Comparison of ENCODE assay signal across 20 cellular contexts in genomic region chr1:247337250-247337746, GRCh38. TPM values are rescaled to one million over a fixed set of nuclear protein-coding genes. Genes with fewer than 3 reads are reported as not detected.
DNase-seq lines count a peak whose midpoint lies in the region; ATAC-seq and TF ChIP-seq lines count a peak whose summit lies in the region.
"Had no signal": no experiment of that assay in that cellular context is flagged by ENCODE, and none has a peak within 500 bp of the region (broad histone marks: within the 10 kb centered on the region; RNA-seq: fewer than 3 reads in every experiment).

No MANE protein-coding gene starts in this region.

- H3K4ac ChIP-seq in mesenchymal stem cell (ENCODE audit: low read depth in 1 of 2, low read length in 2 of 2), result no peak overlapping the region

- H2BK12ac ChIP-seq in mesenchymal stem cell (ENCODE audit: low read length in 2 of 2), result no peak overlapping the region

- POLR2A ChIA-PET in Caco-2 (lab: Charles Lee) (no interaction called here), HEK293 (lab: Yijun Ruan, JAX) (no interaction called here)

- CTCF ChIA-PET in Caco-2 (lab: Charles Lee), result no interaction called here
- CTCF ChIA-PET in HEK293 (lab: Yijun Ruan, JAX), result interaction anchor here (0.7 kb wide), 1 partner anchor 46 kb away, joined by 3 read pairs; no protein-coding TSS in a partner anchor

- H2AK5ac ChIP-seq in mesenchymal stem cell (ENCODE audit: low read length, severe bottlenecking), result no peak overlapping the region

- H3K18ac ChIP-seq in mesenchymal stem cell (ENCODE audit: low read depth in 1 of 2, low read length in 2 of 2), result no peak overlapping the region

- H3K27ac Mint-ChIP-seq in Caco-2 (ENCODE audit: unreplicated experiment), result peak overlapping the region; percentile 66
- H3K27ac Mint-ChIP-seq in chondrocyte (ENCODE audit: unreplicated experiment), result peak overlapping the region; percentile 62
- H3K27ac Mint-ChIP-seq: activated CD4-positive, alpha-beta T cell treated with anti-CD3 and anti-CD28 coated beads, Interleukin-2, amount 10 ng/mL, durations not matched to agents 7 days and 5 days; dendritic cell treated with granulocyte-macrophage colony-stimulating factor and Interleukin-4, amounts not matched to agents 40 ng/mL and 50 ng/mL, for 4 days; memory B cell; natural killer cell had no signal

- H3K27ac ChIP-seq in HEK293 (ENCODE audit: extremely low read depth, low read depth, low read length), result no peak overlapping the region
- H3K27ac ChIP-seq in mesenchymal stem cell (ENCODE audit: low read length, poor library complexity, severe bottlenecking), result no peak overlapping the region
- no peak overlapping the region for H3K27ac ChIP-seq in gastrocnemius medialis
- H3K27ac ChIP-seq: psoas muscle, RWPE1, spleen, suprapubic skin had no signal

- no peak for TF ChIP-seq POLR2A in gastrocnemius medialis (IDR thresholded peaks at IDR 0.05)

- no peak overlapping the region for H3K14ac ChIP-seq in mesenchymal stem cell (ENCODE audit: low read length in 2 of 2)

- peaks cover 38% of the 10 kb centered on the region for H3K36me3 Mint-ChIP-seq in Caco-2 (ENCODE audit: insufficient read depth, unreplicated experiment)
- H3K36me3 Mint-ChIP-seq in chondrocyte (ENCODE audit: low read depth), result peaks cover 16% of the 10 kb centered on the region
- H3K36me3 Mint-ChIP-seq: memory B cell, natural killer cell had no signal

- H2BK5ac ChIP-seq in mesenchymal stem cell (ENCODE audit: low read depth, low read length, poor library complexity, severe bottlenecking), result no peak overlapping the region

- ATAC-seq in gastrocnemius medialis (no peak), mucosa of descending colon (no peak)
- ATAC-seq: GM12878, natural killer cell, psoas muscle had no signal

- H2BK15ac ChIP-seq in mesenchymal stem cell (ENCODE audit: low read depth, poor library complexity, severe bottlenecking), result no peak overlapping the region

- H3K4me1 Mint-ChIP-seq in Caco-2 (ENCODE audit: low read depth, unreplicated experiment) (peaks cover 33% of the 10 kb centered on the region), chondrocyte (ENCODE audit: low read depth) (peaks cover 58% of the 10 kb centered on the region)

- no peak overlapping the region for H2AFZ ChIP-seq in mesenchymal stem cell (ENCODE audit: low read depth, low read length)

- H3K4me3 Mint-ChIP-seq in Caco-2 (ENCODE audit: unreplicated experiment), result no peak overlapping the region
- no peak overlapping the region for H3K4me3 Mint-ChIP-seq in chondrocyte (ENCODE audit: unreplicated experiment)
- H3K4me3 Mint-ChIP-seq: activated CD4-positive, alpha-beta T cell treated with anti-CD3 and anti-CD28 coated beads, Interleukin-2, amount 10 ng/mL, durations not matched to agents 7 days and 5 days; dendritic cell treated with granulocyte-macrophage colony-stimulating factor and Interleukin-4, amounts not matched to agents 40 ng/mL and 50 ng/mL, for 4 days; memory B cell; natural killer cell had no signal

- DNase-seq in Caco-2, result no peak
- DNase-seq in chondrocyte (ENCODE audit: low spot score), result no peak
- no peak for DNase-seq in mesenchymal stem cell
- DNase-seq in stimulated activated CD4-positive, alpha-beta T cell treated with anti-CD3 and anti-CD28 coated beads, Interleukin-1b, Interleukin-23, amount 100 ng/mL, for 48 hours, result no peak
- no peak for DNase-seq in NCI-H128 (lab: John Stamatoyannopoulos, UW; ENCODE audit: unreplicated experiment)
- DNase-seq in gastrocnemius medialis, result no peak
- no peak for DNase-seq in mucosa of descending colon
- DNase-seq: activated CD4-positive, alpha-beta T cell treated with anti-CD3 and anti-CD28 coated beads, Interleukin-2, amount 10 ng/mL, durations not matched to agents 7 days and 5 days; GF-D8; natural killer cell; NCI-H1436 treated with DMSO at 0.1 percent for 48 hours; psoas muscle; SW 1271 had no signal

- no peak overlapping the region for H3K23ac ChIP-seq in mesenchymal stem cell (ENCODE audit: low read length in 2 of 2)

- H3K27me3 Mint-ChIP-seq in Caco-2 (ENCODE audit: insufficient read depth, unreplicated experiment) (no peaks in the 10 kb centered on the region), chondrocyte (ENCODE audit: low read depth) (no peaks in the 10 kb centered on the region)
- H3K27me3 Mint-ChIP-seq: activated CD4-positive, alpha-beta T cell treated with anti-CD3 and anti-CD28 coated beads, Interleukin-2, amount 10 ng/mL, durations not matched to agents 7 days and 5 days; memory B cell had no signal

- WGBS in mesenchymal stem cell, result 90% methylated on average over 10 of the region's 10 CpGs

- in situ Hi-C loops in gastrocnemius medialis (cut with MboI; ENCODE audit: low sequenced_read_pairs in 4 of 4), result no loop called here

- H3K9me3 Mint-ChIP-seq in Caco-2 (ENCODE audit: unreplicated experiment) (no peaks in the 10 kb centered on the region), chondrocyte (ENCODE audit: low read depth) (no peaks in the 10 kb centered on the region)
- H3K9me3 Mint-ChIP-seq: activated CD4-positive, alpha-beta T cell treated with anti-CD3 and anti-CD28 coated beads, Interleukin-2, amount 10 ng/mL, durations not matched to agents 7 days and 5 days; dendritic cell treated with granulocyte-macrophage colony-stimulating factor and Interleukin-4, amounts not matched to agents 40 ng/mL and 50 ng/mL, for 4 days; memory B cell; natural killer cell had no signal

- no peak overlapping the region for H2BK120ac ChIP-seq in mesenchymal stem cell (ENCODE audit: low read depth, low read length)

- TF ChIP-seq CTCF in Caco-2 (IDR thresholded peaks at IDR 0.05; ENCODE audit: insufficient read depth in 1 of 2, low read depth in 1 of 2, low read length in 1 of 2, severe bottlenecking in 1 of 2, unreplicated experiment in 1 of 2) (no peak), HEK293 (tag by site-specific recombination; IDR thresholded peaks at IDR 0.05) (no peak), chondrocyte (IDR thresholded peaks at IDR 0.05) (no peak), gastrocnemius medialis (IDR thresholded peaks at IDR 0.05 in 4 of 5, conservative IDR thresholded peaks at IDR 0.05 in 1 of 5) (no peak), mucosa of descending colon (IDR thresholded peaks at IDR 0.05) (no peak)

- H4K91ac ChIP-seq in mesenchymal stem cell (ENCODE audit: low read length), result peak overlapping the region; percentile 31

- H3K4me1 ChIP-seq in Caco-2 (peaks cover 7% of the 10 kb centered on the region), HEK293 (ENCODE audit: control insufficient read depth, insufficient read depth, low read length) (no peaks in the 10 kb centered on the region), mesenchymal stem cell (ENCODE audit: control insufficient read depth, insufficient read depth, low read depth, low read length) (peaks cover 34% of the 10 kb centered on the region), gastrocnemius medialis (peaks cover 11 to 12% of the 10 kb centered on the region in 2 donors), mucosa of descending colon (ENCODE audit: low read depth) (peaks cover 5% of the 10 kb centered on the region)

- H3K9ac ChIP-seq in mesenchymal stem cell (ENCODE audit: low read length), result no peak overlapping the region

- no TSS peak for BruUV-seq in Caco-2 (replicated peaks; lab: Mats Ljungman, UMichigan)

- peak overlapping the region; percentile 19 for H4K8ac ChIP-seq in mesenchymal stem cell (ENCODE audit: low read length)

- no peaks in the 10 kb centered on the region for H3K27me3 ChIP-seq in Caco-2 (replicated peaks; ENCODE audit: control insufficient read depth, insufficient read depth, low read length)
- no peaks in the 10 kb centered on the region for H3K27me3 ChIP-seq in mesenchymal stem cell (ENCODE audit: control insufficient read depth in 1 of 2, insufficient read depth in 1 of 2, low read length in 2 of 2)
- H3K27me3 ChIP-seq in gastrocnemius medialis, result no peaks in the 10 kb centered on the region
- H3K27me3 ChIP-seq: suprapubic skin had no signal

- H3K36me3 ChIP-seq in Caco-2 (ENCODE audit: control insufficient read depth, insufficient read depth, low read length) (no peaks in the 10 kb centered on the region; the same call in 1 of the 2 replicates), HEK293 (ENCODE audit: control insufficient read depth in 2 of 2, insufficient read depth in 1 of 2, low read length in 2 of 2) (peaks cover 0 to 23% of the 10 kb centered on the region in 2 experiments; a peak in 1 of 3 replicates), mesenchymal stem cell (ENCODE audit: control insufficient read depth in 1 of 2, insufficient read depth in 2 of 2, low read depth in 1 of 2, low read length in 2 of 2) (peaks cover 13 to 42% of the 10 kb centered on the region in 2 experiments), gastrocnemius medialis (no peaks in the 10 kb centered on the region), mucosa of descending colon (ENCODE audit: low read depth) (no peaks in the 10 kb centered on the region)
- H3K36me3 ChIP-seq: spleen, suprapubic skin had no signal

- no peak overlapping the region for H3K4me3 ChIP-seq in Caco-2 (ENCODE audit: low read depth, low read length)
- H3K4me3 ChIP-seq in HEK293 (ENCODE audit: low read depth, low read length), result no peak overlapping the region
- H3K4me3 ChIP-seq in mesenchymal stem cell (ENCODE audit: insufficient read depth in 1 of 2, low read depth in 1 of 2, low read length in 2 of 2), result no peak overlapping the region
- H3K4me3 ChIP-seq in gastrocnemius medialis, result no peak overlapping the region
- no peak overlapping the region for H3K4me3 ChIP-seq in mucosa of descending colon
- H3K4me3 ChIP-seq: GM12878, psoas muscle, spleen, suprapubic skin had no signal

- H3K4me2 ChIP-seq in mesenchymal stem cell (ENCODE audit: low read length, poor library complexity, severe bottlenecking), result no peak overlapping the region

- intact Hi-C loops in Caco-2 (cut with micrococcal nuclease; ENCODE audit: unreplicated experiment) (no loop called here), gastrocnemius medialis (cut with DNase I; ENCODE audit: low total_unique reads) (no loop called here), mucosa of descending colon (cut with DNase I, micrococcal nuclease) (no loop called here)

- peaks cover 42% of the 10 kb centered on the region for H3K79me1 ChIP-seq in mesenchymal stem cell (replicated peaks; ENCODE audit: low read length, poor library complexity, severe bottlenecking)

- H3K9me3 ChIP-seq in Caco-2, result no peaks in the 10 kb centered on the region
- H3K9me3 ChIP-seq in HEK293 (ENCODE audit: control insufficient read depth, insufficient read depth, low read depth, low read length), result no peaks in the 10 kb centered on the region
- no peaks in the 10 kb centered on the region for H3K9me3 ChIP-seq in mesenchymal stem cell (ENCODE audit: control insufficient read depth, low read length)
- H3K9me3 ChIP-seq in gastrocnemius medialis, result no peaks in the 10 kb centered on the region
- no peaks in the 10 kb centered on the region for H3K9me3 ChIP-seq in mucosa of descending colon
- H3K9me3 ChIP-seq: psoas muscle, spleen, suprapubic skin had no signal

TF ChIP-seq in HEK293, 187 proteins besides CTCF, POLR2A, EP300 and RAD21 (continues in another document):
- peak; percentile 79 for TF ChIP-seq ZFHX2 (tag by site-specific recombination; conservative IDR thresholded peaks at IDR 0.05)
- TF ChIP-seq WT1 (tag by site-specific recombination; IDR thresholded peaks at IDR 0.05), result peak; percentile 92

RNA-seq across cellular contexts. Expression of gene ZNF496, which starts 5.6 kb away (rescaled TPM):
- total RNA-seq in Caco-2 (2022) (31.0 and 36.4 TPM in 2 replicates), chondrocyte (25.0 to 30.0 TPM (median 27.9 TPM) in 3 replicates), gastrocnemius medialis (10 to 100 TPM; 34.2 to 47.4 (median 39.7) TPM), mucosa of descending colon (10 to 100 TPM; 13.3 to 26.5 (median 18.0) TPM)
- polyA plus RNA-seq in mesenchymal stem cell (2013, experiment 1 of 2), result 12.9 TPM
- polyA plus RNA-seq in mesenchymal stem cell (2013, experiment 2 of 2), result 12.9 TPM
